ENCODE assay signal across 17 cellular contexts in the genomic region with DNA sequence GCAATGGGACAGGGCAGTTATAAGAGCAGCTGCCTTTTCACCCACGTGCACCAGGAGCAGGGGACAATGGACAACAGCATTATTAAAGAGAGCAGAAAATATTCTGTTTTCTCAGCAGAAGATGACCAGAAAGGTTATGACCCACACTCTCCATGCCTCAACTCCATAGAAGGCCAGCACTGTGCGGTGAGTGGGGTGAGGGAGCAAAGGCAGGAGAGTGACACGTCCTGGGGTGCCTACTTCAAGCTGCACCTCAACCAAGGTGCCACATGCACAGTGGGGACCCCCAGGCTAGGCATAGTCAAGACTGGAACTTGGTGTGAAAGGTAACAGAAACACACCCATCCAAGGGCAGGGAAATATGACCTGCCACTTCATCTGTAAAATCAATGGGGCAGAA.
"Had no signal": no experiment of that assay in that cellular context is flagged by ENCODE, and none has a peak within 500 bp of the region (broad histone marks: within the 10 kb centered on the region; RNA-seq: fewer than 3 reads in every experiment).

No MANE protein-coding gene starts in this region.

- H3K27me3 ChIP-seq: esophagus muscularis mucosa, gastroesophageal sphincter, tibial artery, upper lobe of left lung, uterus had no signal

- DNase-seq: effector memory CD4-positive, alpha-beta T cell; glutamatergic neuron; left ventricle myocardium superior; mesenchymal stem cell; naive B cell; right cardiac atrium; small intestine; stimulated activated CD4-positive, alpha-beta T cell treated with anti-CD3 and anti-CD28 coated beads, Interleukin-12 subunit alpha, Interleukin-12 subunit beta, amount 100 ng/mL, for 4 hours; tibial artery; upper lobe of left lung; uterus had no signal

- H3K4me3 Mint-ChIP-seq: naive B cell; nephron; stimulated activated naive CD8-positive, alpha-beta T cell treated with anti-CD3 and anti-CD28 coated beads, Interleukin-15, Interleukin-2, amounts not matched to agents 100 ng/mL and 50 ng/mL, for 24 hours had no signal

- H3K9me3 Mint-ChIP-seq: naive B cell; nephron; stimulated activated naive CD8-positive, alpha-beta T cell treated with anti-CD3 and anti-CD28 coated beads, Interleukin-15, Interleukin-2, amounts not matched to agents 100 ng/mL and 50 ng/mL, for 24 hours had no signal

- H3K27me3 Mint-ChIP-seq: naive B cell; stimulated activated naive CD8-positive, alpha-beta T cell treated with anti-CD3 and anti-CD28 coated beads, Interleukin-15, Interleukin-2, amounts not matched to agents 100 ng/mL and 50 ng/mL, for 24 hours had no signal

- H3K9me3 ChIP-seq: esophagus muscularis mucosa, gastroesophageal sphincter, tibial artery, upper lobe of left lung, uterus had no signal

- H3K4me3 ChIP-seq: esophagus muscularis mucosa, gastroesophageal sphincter, lung, tibial artery, upper lobe of left lung, uterus had no signal

- H3K36me3 ChIP-seq: uterus had no signal

- H3K4me1 ChIP-seq: esophagus muscularis mucosa, gastroesophageal sphincter, tibial artery, upper lobe of left lung, uterus had no signal

- ATAC-seq: gastroesophageal sphincter, left ventricle myocardium superior, right cardiac atrium had no signal

- H3K27ac ChIP-seq: epithelial cell of prostate, esophagus muscularis mucosa, gastroesophageal sphincter, tibial artery, upper lobe of left lung, uterus had no signal

- H3K27ac Mint-ChIP-seq: stimulated activated naive CD8-positive, alpha-beta T cell treated with anti-CD3 and anti-CD28 coated beads, Interleukin-15, Interleukin-2, amounts not matched to agents 100 ng/mL and 50 ng/mL, for 24 hours had no signal
